11 cellular contexts compared by ENCODE assay signal in genomic region chr4:145709843-145710242, GRCh38. TPM values are rescaled to one million over a fixed set of nuclear protein-coding genes. Genes with fewer than 3 reads are reported as not detected.
DNase-seq lines count a peak whose midpoint lies in the region; ATAC-seq lines count a peak whose summit lies in the region.
"Had no signal": no experiment of that assay in that cellular context is flagged by ENCODE, and none has a peak within 500 bp of the region (broad histone marks: within the 10 kb centered on the region; RNA-seq: fewer than 3 reads in every experiment).

No MANE protein-coding gene starts in this region.

- H3K79me1 ChIP-seq in mesendoderm (ENCODE audit: low read length): no peaks in the 10 kb centered on the region

- no peak overlapping the region for H2BK120ac ChIP-seq in mesendoderm (ENCODE audit: low read depth, low read length)

- no peak overlapping the region for H3K4ac ChIP-seq in mesendoderm (ENCODE audit: low read depth, low read length)

- H3K18ac ChIP-seq in mesendoderm (ENCODE audit: low read length): no peak overlapping the region

- no peak overlapping the region for H4K8ac ChIP-seq in mesendoderm (ENCODE audit: low read depth, low read length)

- peak; percentile 66 for ATAC-seq in GM19351 (IDR thresholded peaks at IDR 0.05; ENCODE audit: unreplicated experiment)

- intact Hi-C loops in posterior vena cava (cut with DNase I): no loop called here

- no peaks in the 10 kb centered on the region for H3K79me2 ChIP-seq in mesendoderm (ENCODE audit: control insufficient read depth, insufficient read depth, low read length)

- no peak overlapping the region for H2BK15ac ChIP-seq in mesendoderm (replicated peaks; ENCODE audit: low read depth)

- H3K9ac ChIP-seq in mesendoderm (ENCODE audit: low read length): no peak overlapping the region

- no peak overlapping the region for H3K27ac ChIP-seq in mesendoderm (ENCODE audit: low read depth, low read length)
- H3K27ac ChIP-seq: HL-60 had no signal

- no peak overlapping the region for H3K4me3 ChIP-seq in mesendoderm (ENCODE audit: low read length)
- H3K4me3 ChIP-seq: lung had no signal

- no peak overlapping the region for H3K56ac ChIP-seq in mesendoderm (ENCODE audit: low read length)

- DNase-seq in AG08396 (ENCODE audit: low spot score) (peak; percentile 78), HS-27A (ENCODE audit: low read depth) (peak; percentile 95), fibroblast of gingiva (ENCODE audit: low read depth) (peak; percentile 77), mesendoderm (no peak), SKM-1 (lab: John Stamatoyannopoulos, UW; ENCODE audit: unreplicated experiment) (no peak), NCI-H1436 treated with DMSO at 0.1 percent for 48 hours (lab: John Stamatoyannopoulos, UW) (no peak), posterior vena cava (ENCODE audit: low spot score) (no peak)
- DNase-seq: SHP77 treated with DMSO at 0.1 percent for 48 hours had no signal

- H3K4me2 ChIP-seq in mesendoderm (ENCODE audit: low read length): no peak overlapping the region

- peaks cover under 1% of the 10 kb centered on the region for H3K4me1 ChIP-seq in mesendoderm (ENCODE audit: control insufficient read depth, low read depth, low read length)

- no peaks in the 10 kb centered on the region for H3K36me3 ChIP-seq in mesendoderm (ENCODE audit: control insufficient read depth, insufficient read depth, low read length)

- H4K5ac ChIP-seq in mesendoderm (ENCODE audit: low read length): no peak overlapping the region

- no peak overlapping the region for H3K23ac ChIP-seq in mesendoderm (ENCODE audit: low read length)

- no CpG with 5 or more reads among the region's 3 CpGs for WGBS in mesendoderm (ENCODE audit: extremely low coverage, insufficient coverage, low lambda C conversion rate)

- H2AK5ac ChIP-seq in mesendoderm (ENCODE audit: low read length): no peak overlapping the region

- H3K27me3 ChIP-seq in mesendoderm (ENCODE audit: insufficient read depth, low read length, poor library complexity): no peaks in the 10 kb centered on the region

- no peak overlapping the region for H2BK5ac ChIP-seq in mesendoderm (ENCODE audit: low read length)

RNA-seq across cellular contexts. Expression of gene C4orf51, which starts 29.9 kb away (rescaled TPM):
- 2.5 TPM for polyA plus RNA-seq in mesendoderm (2013, experiment 1 of 2)
- 2.2 TPM for polyA plus RNA-seq in mesendoderm (2013, experiment 2 of 2)
- total RNA-seq in posterior vena cava: not detected
- total RNA-seq: lung had no signal
- polyA plus RNA-seq: lung had no signal

Comparison
In these comparisons a context has a peak if more than half of its experiments do, and no peak if none do; other contexts are left out.
1. DNase-seq: peak in AG08396 (single experiment), HS-27A (single experiment) and fibroblast of gingiva (single experiment); none in mesendoderm (single experiment), SKM-1 (single experiment), NCI-H1436 treated with DMSO at 0.1 percent for 48 hours (single experiment) and posterior vena cava (single experiment).